Comparison of ENCODE assay signal across 1 cellular context in genomic region chrX:49043987-49044281, GRCh38.
TF ChIP-seq lines count a peak whose summit lies in the region.

No MANE protein-coding gene starts in this region.

TF ChIP-seq in HepG2, 621 proteins besides CTCF, POLR2A, EP300 and RAD21 (continues in another document):
- peak; percentile 9; the same call in 1 of the 2 replicates for TF ChIP-seq ARID4A (CRISPR knock-in tag; IDR thresholded peaks at IDR 0.05; ENCODE audit: borderline replicate concordance)
- no peak for TF ChIP-seq ZNF281 (CRISPR knock-in tag; IDR thresholded peaks at IDR 0.05; ENCODE audit: borderline replicate concordance)
- 0 out of 2 replicates have a peak, but pooled peaks have one; percentile 17 for TF ChIP-seq ZBTB33 (CRISPR knock-in tag; IDR thresholded peaks at IDR 0.05)
- TF ChIP-seq TP53 (CRISPR knock-in tag; conservative IDR thresholded peaks at IDR 0.05) = no peak
- TF ChIP-seq NRL (CRISPR knock-in tag; IDR thresholded peaks at IDR 0.05; ENCODE audit: borderline replicate concordance) = no peak
- peak; percentile 52 for TF ChIP-seq HNF4A (CRISPR knock-in tag; IDR thresholded peaks at IDR 0.05)
- TF ChIP-seq KDM4B (CRISPR knock-in tag; IDR thresholded peaks at IDR 0.05) = no peak
- TF ChIP-seq HDAC2 (CRISPR knock-in tag; IDR thresholded peaks at IDR 0.05) = peak; percentile 13
- peak; percentile 82 for TF ChIP-seq ZNF629 (CRISPR knock-in tag; conservative IDR thresholded peaks at IDR 0.05)
- 0 out of 2 replicates have a peak, but pooled peaks have one; percentile 44 for TF ChIP-seq ZNF501 (CRISPR knock-in tag; IDR thresholded peaks at IDR 0.05)
- no peak for TF ChIP-seq SMYD3 (CRISPR knock-in tag; IDR thresholded peaks at IDR 0.05)
- TF ChIP-seq, protein P1, sequence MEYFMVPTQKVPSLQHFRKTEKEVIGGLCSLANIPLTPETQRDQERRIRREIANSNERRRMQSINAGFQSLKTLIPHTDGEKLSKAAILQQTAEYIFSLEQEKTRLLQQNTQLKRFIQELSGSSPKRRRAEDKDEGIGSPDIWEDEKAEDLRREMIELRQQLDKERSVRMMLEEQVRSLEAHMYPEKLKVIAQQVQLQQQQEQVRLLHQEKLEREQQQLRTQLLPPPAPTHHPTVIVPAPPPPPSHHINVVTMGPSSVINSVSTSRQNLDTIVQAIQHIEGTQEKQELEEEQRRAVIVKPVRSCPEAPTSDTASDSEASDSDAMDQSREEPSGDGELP (IDR thresholded peaks at IDR 0.05; ENCODE audit: borderline replicate concordance, low read depth) = peak; percentile 81
- TF ChIP-seq, protein P2, sequence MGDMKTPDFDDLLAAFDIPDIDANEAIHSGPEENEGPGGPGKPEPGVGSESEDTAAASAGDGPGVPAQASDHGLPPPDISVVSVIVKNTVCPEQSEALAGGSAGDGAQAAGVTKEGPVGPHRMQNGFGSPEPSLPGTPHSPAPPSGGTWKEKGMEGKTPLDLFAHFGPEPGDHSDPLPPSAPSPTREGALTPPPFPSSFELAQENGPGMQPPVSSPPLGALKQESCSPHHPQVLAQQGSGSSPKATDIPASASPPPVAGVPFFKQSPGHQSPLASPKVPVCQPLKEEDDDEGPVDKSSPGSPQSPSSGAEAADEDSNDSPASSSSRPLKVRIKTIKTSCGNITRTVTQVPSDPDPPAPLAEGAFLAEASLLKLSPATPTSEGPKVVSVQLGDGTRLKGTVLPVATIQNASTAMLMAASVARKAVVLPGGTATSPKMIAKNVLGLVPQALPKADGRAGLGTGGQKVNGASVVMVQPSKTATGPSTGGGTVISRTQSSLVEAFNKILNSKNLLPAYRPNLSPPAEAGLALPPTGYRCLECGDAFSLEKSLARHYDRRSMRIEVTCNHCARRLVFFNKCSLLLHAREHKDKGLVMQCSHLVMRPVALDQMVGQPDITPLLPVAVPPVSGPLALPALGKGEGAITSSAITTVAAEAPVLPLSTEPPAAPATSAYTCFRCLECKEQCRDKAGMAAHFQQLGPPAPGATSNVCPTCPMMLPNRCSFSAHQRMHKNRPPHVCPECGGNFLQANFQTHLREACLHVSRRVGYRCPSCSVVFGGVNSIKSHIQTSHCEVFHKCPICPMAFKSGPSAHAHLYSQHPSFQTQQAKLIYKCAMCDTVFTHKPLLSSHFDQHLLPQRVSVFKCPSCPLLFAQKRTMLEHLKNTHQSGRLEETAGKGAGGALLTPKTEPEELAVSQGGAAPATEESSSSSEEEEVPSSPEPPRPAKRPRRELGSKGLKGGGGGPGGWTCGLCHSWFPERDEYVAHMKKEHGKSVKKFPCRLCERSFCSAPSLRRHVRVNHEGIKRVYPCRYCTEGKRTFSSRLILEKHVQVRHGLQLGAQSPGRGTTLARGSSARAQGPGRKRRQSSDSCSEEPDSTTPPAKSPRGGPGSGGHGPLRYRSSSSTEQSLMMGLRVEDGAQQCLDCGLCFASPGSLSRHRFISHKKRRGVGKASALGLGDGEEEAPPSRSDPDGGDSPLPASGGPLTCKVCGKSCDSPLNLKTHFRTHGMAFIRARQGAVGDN (CRISPR knock-in tag; IDR thresholded peaks at IDR 0.05) = peak; percentile 6; the same call in 1 of the 2 replicates
- TF ChIP-seq, protein P3, sequence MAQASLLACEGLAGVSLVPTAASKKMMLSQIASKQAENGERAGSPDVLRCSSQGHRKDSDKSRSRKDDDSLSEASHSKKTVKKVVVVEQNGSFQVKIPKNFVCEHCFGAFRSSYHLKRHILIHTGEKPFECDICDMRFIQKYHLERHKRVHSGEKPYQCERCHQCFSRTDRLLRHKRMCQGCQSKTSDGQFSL (CRISPR knock-in tag; IDR thresholded peaks at IDR 0.05) = 0 out of 2 replicates have a peak, but pooled peaks have one; percentile 30
- no peak for TF ChIP-seq ARID2 (CRISPR knock-in tag; IDR thresholded peaks at IDR 0.05; ENCODE audit: borderline replicate concordance)
- no peak for TF ChIP-seq ZNF282 (IDR thresholded peaks at IDR 0.05; ENCODE audit: partially characterized antibody)
- TF ChIP-seq TEAD3 (CRISPR knock-in tag; optimal IDR thresholded peaks at IDR 0.05; ENCODE audit: borderline replicate concordance) = peak; percentile 71
- TF ChIP-seq, protein P4, sequence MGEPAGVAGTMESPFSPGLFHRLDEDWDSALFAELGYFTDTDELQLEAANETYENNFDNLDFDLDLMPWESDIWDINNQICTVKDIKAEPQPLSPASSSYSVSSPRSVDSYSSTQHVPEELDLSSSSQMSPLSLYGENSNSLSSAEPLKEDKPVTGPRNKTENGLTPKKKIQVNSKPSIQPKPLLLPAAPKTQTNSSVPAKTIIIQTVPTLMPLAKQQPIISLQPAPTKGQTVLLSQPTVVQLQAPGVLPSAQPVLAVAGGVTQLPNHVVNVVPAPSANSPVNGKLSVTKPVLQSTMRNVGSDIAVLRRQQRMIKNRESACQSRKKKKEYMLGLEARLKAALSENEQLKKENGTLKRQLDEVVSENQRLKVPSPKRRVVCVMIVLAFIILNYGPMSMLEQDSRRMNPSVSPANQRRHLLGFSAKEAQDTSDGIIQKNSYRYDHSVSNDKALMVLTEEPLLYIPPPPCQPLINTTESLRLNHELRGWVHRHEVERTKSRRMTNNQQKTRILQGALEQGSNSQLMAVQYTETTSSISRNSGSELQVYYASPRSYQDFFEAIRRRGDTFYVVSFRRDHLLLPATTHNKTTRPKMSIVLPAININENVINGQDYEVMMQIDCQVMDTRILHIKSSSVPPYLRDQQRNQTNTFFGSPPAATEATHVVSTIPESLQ (CRISPR knock-in tag; conservative IDR thresholded peaks at IDR 0.05) = no peak
- 0 out of 2 replicates have a peak, but pooled peaks have one; percentile 15 for TF ChIP-seq ELF3 (CRISPR knock-in tag; IDR thresholded peaks at IDR 0.05)
- TF ChIP-seq POLR2G (IDR thresholded peaks at IDR 0.05; ENCODE audit: low read depth, low read length) = 0 out of 2 replicates have a peak, but pooled peaks have one; percentile 34
- TF ChIP-seq DNMT3B (CRISPR knock-in tag; conservative IDR thresholded peaks at IDR 0.05) = no peak
- TF ChIP-seq IKZF5 (CRISPR knock-in tag; IDR thresholded peaks at IDR 0.05) = peak; percentile 28; the same call in 1 of the 2 replicates
- no peak for TF ChIP-seq AHDC1 (CRISPR knock-in tag; IDR thresholded peaks at IDR 0.05; ENCODE audit: borderline replicate concordance)
- TF ChIP-seq NFIC (IDR thresholded peaks at IDR 0.05; ENCODE audit: low read length) = no peak
- TF ChIP-seq SPEN (CRISPR knock-in tag; IDR thresholded peaks at IDR 0.05; ENCODE audit: low read depth) = no peak
- no peak for TF ChIP-seq ZNF792 (CRISPR knock-in tag; IDR thresholded peaks at IDR 0.05)
- peak; percentile 68 for TF ChIP-seq ZMYM3 (CRISPR knock-in tag; IDR thresholded peaks at IDR 0.05)
